In the genomic region with DNA sequence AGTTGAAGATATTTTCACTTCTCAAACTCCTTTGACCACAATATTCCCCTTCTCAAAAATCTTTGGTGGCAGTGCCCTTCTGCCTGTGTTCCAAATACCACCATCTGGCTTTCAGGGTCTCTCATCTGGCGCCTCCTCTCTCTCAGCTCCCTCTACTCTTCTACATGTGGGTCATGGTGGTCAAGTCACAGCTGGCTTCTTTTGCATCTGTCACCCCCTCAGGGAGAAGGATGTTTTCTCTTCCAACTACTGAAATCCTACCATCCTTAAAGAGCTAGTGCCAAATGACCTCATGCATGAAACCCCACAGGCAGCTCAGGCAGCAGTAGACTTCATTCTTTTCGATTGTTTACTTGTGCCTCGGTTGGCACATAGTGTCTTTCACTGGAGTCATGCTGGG, we compare ENCODE assay signal across 17 cellular contexts.
"Had no signal": no experiment of that assay in that cellular context is flagged by ENCODE, and none has a peak within 500 bp of the region (broad histone marks: within the 10 kb centered on the region; RNA-seq: fewer than 3 reads in every experiment).

No MANE protein-coding gene starts in this region.

- H3K4me3 Mint-ChIP-seq: dendritic cell treated with granulocyte-macrophage colony-stimulating factor and Interleukin-4, amounts not matched to agents 40 ng/mL and 50 ng/mL, for 4 days; effector memory CD8-positive, alpha-beta T cell; naive thymus-derived CD8-positive, alpha-beta T cell; neural progenitor cell had no signal

- H3K27me3 Mint-ChIP-seq: effector memory CD8-positive, alpha-beta T cell; naive thymus-derived CD8-positive, alpha-beta T cell; progenitor cell of endocrine pancreas had no signal

- H3K27ac ChIP-seq: esophagus squamous epithelium, foreskin keratinocyte, hepatocyte, neural progenitor cell, ovary had no signal

- H3K9ac ChIP-seq: neural progenitor cell had no signal

- H3K9me3 ChIP-seq: esophagus squamous epithelium, mucosa of descending colon, ovary had no signal

- H3K27me3 ChIP-seq: esophagus squamous epithelium, foreskin keratinocyte, hepatocyte, ovary had no signal

- H3K4me2 ChIP-seq: hepatocyte, neural progenitor cell, smooth muscle cell had no signal

- DNase-seq: effector memory CD8-positive, alpha-beta T cell; esophagus squamous epithelium; foreskin keratinocyte; head of caudate nucleus; kidney glomerular epithelial cell; mucosa of descending colon; naive thymus-derived CD8-positive, alpha-beta T cell; nucleus accumbens; ovary; right cardiac atrium; stimulated activated CD4-positive, alpha-beta T cell treated with anti-CD3 and anti-CD28 coated beads, Interleukin-2, amount 100 ng/mL, for 48 hours; stimulated activated naive CD4-positive, alpha-beta T cell treated with Interleukin-2 at 50 U/mL for 16 hours had no signal

- H3K36me3 ChIP-seq: neural progenitor cell, ovary had no signal

- H3K4me3 ChIP-seq: esophagus squamous epithelium, hepatocyte, mucosa of descending colon, neural progenitor cell, ovary, smooth muscle cell had no signal

- H3K9me3 Mint-ChIP-seq: dendritic cell treated with granulocyte-macrophage colony-stimulating factor and Interleukin-4, amounts not matched to agents 40 ng/mL and 50 ng/mL, for 4 days had no signal

- H2AFZ ChIP-seq: hepatocyte, neural progenitor cell had no signal

- H3K27ac Mint-ChIP-seq: dendritic cell treated with granulocyte-macrophage colony-stimulating factor and Interleukin-4, amounts not matched to agents 40 ng/mL and 50 ng/mL, for 4 days; effector memory CD8-positive, alpha-beta T cell; neural progenitor cell; progenitor cell of endocrine pancreas had no signal
